In genomic region chr1:42927274-42927841, GRCh38 we compare ENCODE assay signal across 16 cellular contexts. TPM values are rescaled to one million over a fixed set of nuclear protein-coding genes. Genes with fewer than 3 reads are reported as not detected.
A peak's percentile ranks its signal among the peaks of the same experiment; 100 is the strongest.
DNase-seq lines count a peak whose midpoint lies in the region; ATAC-seq, FAIRE-seq and TF ChIP-seq lines count a peak whose summit lies in the region.
"Had no signal": no experiment of that assay in that cellular context is flagged by ENCODE, and none has a peak within 500 bp of the region (broad histone marks: within the 10 kb centered on the region; RNA-seq: fewer than 3 reads in every experiment).

No MANE protein-coding gene starts in this region.

- no peaks in the 10 kb centered on the region for H3K27me3 ChIP-seq in stomach
- H3K27me3 ChIP-seq: ascending aorta had no signal

- H3K9me3 Mint-ChIP-seq in natural killer cell = no peaks in the 10 kb centered on the region
- no peaks in the 10 kb centered on the region for H3K9me3 Mint-ChIP-seq in natural killer cell treated with Interleukin-12 subunit alpha and Interleukin-12 subunit beta and Interleukin-15 and Interleukin-18, amount 100 ng/mL, for 72 hours
- H3K9me3 Mint-ChIP-seq in WTC11 = no peaks in the 10 kb centered on the region
- no peaks in the 10 kb centered on the region for H3K9me3 Mint-ChIP-seq in memory B cell
- H3K9me3 Mint-ChIP-seq in glutamatergic neuron (ENCODE audit: unreplicated experiment) = peaks cover 5% of the 10 kb centered on the region

- H3K27ac ChIP-seq in stomach = no peak overlapping the region
- H3K27ac ChIP-seq: ascending aorta had no signal

- H3K4me1 ChIP-seq in stomach = peaks cover 28 to 44% (median 36%) of the 10 kb centered on the region in 4 donors

- H3K36me3 ChIP-seq in stomach = peaks cover 31 to 49% (median 47%) of the 10 kb centered on the region in 4 donors

- H3K27me3 Mint-ChIP-seq in natural killer cell (ENCODE audit: low read depth in 2 of 2) (no peaks in the 10 kb centered on the region), WTC11 (ENCODE audit: low read depth) (no peaks in the 10 kb centered on the region), memory B cell (no peaks in the 10 kb centered on the region), glutamatergic neuron (ENCODE audit: unreplicated experiment) (peaks cover 15% of the 10 kb centered on the region)
- no peaks in the 10 kb centered on the region for H3K27me3 Mint-ChIP-seq in natural killer cell treated with Interleukin-12 subunit alpha and Interleukin-12 subunit beta and Interleukin-15 and Interleukin-18, amount 100 ng/mL, for 72 hours

- 95 to 98% (median 96%) methylated on average over 7 to 8 of the region's 8 CpGs for WGBS in stomach, 5 donors

- H3K4me1 Mint-ChIP-seq in natural killer cell (peaks cover 71 to 78% of the 10 kb centered on the region in 2 donors), WTC11 (peaks cover 66% of the 10 kb centered on the region), memory B cell (peaks cover 44% of the 10 kb centered on the region), glutamatergic neuron (ENCODE audit: low read depth, unreplicated experiment) (peaks cover 12% of the 10 kb centered on the region)
- H3K4me1 Mint-ChIP-seq in natural killer cell treated with Interleukin-12 subunit alpha and Interleukin-12 subunit beta and Interleukin-15 and Interleukin-18, amount 100 ng/mL, for 72 hours (ENCODE audit: low read depth in 2 of 2) = peaks cover 60 to 76% of the 10 kb centered on the region in 2 donors

- POLR2A ChIA-PET in WTC11 (lab: Charles Lee) = no interaction called here

- intact Hi-C loops in natural killer cell (cut with micrococcal nuclease) (no loop called here), stomach (cut with DNase I; ENCODE audit: low total_unique reads) (no loop called here)

- ATAC-seq in natural killer cell (no peak), WTC11 (no peak), memory B cell (ENCODE audit: low read depth) (no peak)
- no peak for ATAC-seq in natural killer cell treated with Interleukin-12 subunit alpha and Interleukin-12 subunit beta and Interleukin-15 and Interleukin-18, amount 100 ng/mL, for 72 hours

- CTCF ChIA-PET in WTC11 (lab: Charles Lee) = interaction anchor here (1.0 to 1.8 kb wide), 3 partner anchors 14 to 146 kb away, joined by 3 to 8 read pairs (median 3); no protein-coding TSS in a partner anchor

- TF ChIP-seq POLR2A in stomach (IDR thresholded peaks at IDR 0.05) = no peak

- peak; percentile 13 for FAIRE-seq in urothelium cell line (lab: Jason Lieb, UNC)
- FAIRE-seq: kidney had no signal

- no peaks in the 10 kb centered on the region for H3K9me3 ChIP-seq in stomach
- H3K9me3 ChIP-seq: ascending aorta had no signal

- H3K36me3 Mint-ChIP-seq in natural killer cell = peaks cover 8% of the 10 kb centered on the region
- peaks cover 29% of the 10 kb centered on the region for H3K36me3 Mint-ChIP-seq in natural killer cell treated with Interleukin-12 subunit alpha and Interleukin-12 subunit beta and Interleukin-15 and Interleukin-18, amount 100 ng/mL, for 72 hours
- peaks cover 55% of the 10 kb centered on the region for H3K36me3 Mint-ChIP-seq in WTC11
- H3K36me3 Mint-ChIP-seq in memory B cell = peaks cover 29% of the 10 kb centered on the region
- peaks cover 6% of the 10 kb centered on the region for H3K36me3 Mint-ChIP-seq in glutamatergic neuron (ENCODE audit: unreplicated experiment)

- DNase-seq in natural killer cell (no peak), WTC11 (ENCODE audit: low spot score) (no peak), memory B cell (ENCODE audit: low spot score in 2 of 2) (no peak), urothelium cell line (ENCODE audit: low spot score) (no peak), glutamatergic neuron (no peak), NCI-H128 (lab: John Stamatoyannopoulos, UW; ENCODE audit: unreplicated experiment) (no peak), stomach (no peak)
- DNase-seq in natural killer cell treated with Interleukin-12 subunit alpha and Interleukin-12 subunit beta and Interleukin-15 and Interleukin-18, amount 100 ng/mL, for 72 hours (ENCODE audit: low spot score) = no peak
- DNase-seq: activated CD4-positive, alpha-beta T cell treated with anti-CD3 and anti-CD28 coated beads for 4 hours; AML-193; cortex of kidney; kidney; NCI-H1436 treated with DMSO at 0.1 percent for 48 hours; NCI-H345; SHP77 had no signal

- TF ChIP-seq EP300 in stomach (IDR thresholded peaks at IDR 0.05) = no peak

- H3K4me3 Mint-ChIP-seq in natural killer cell = no peak overlapping the region
- no peak overlapping the region for H3K4me3 Mint-ChIP-seq in natural killer cell treated with Interleukin-12 subunit alpha and Interleukin-12 subunit beta and Interleukin-15 and Interleukin-18, amount 100 ng/mL, for 72 hours
- no peak overlapping the region for H3K4me3 Mint-ChIP-seq in WTC11
- no peak overlapping the region for H3K4me3 Mint-ChIP-seq in memory B cell
- H3K4me3 Mint-ChIP-seq in glutamatergic neuron (ENCODE audit: unreplicated experiment) = no peak overlapping the region

- H3K27ac Mint-ChIP-seq in natural killer cell = peak overlapping the region; percentile 27 to 61
- H3K27ac Mint-ChIP-seq in natural killer cell treated with Interleukin-12 subunit alpha and Interleukin-12 subunit beta and Interleukin-15 and Interleukin-18, amount 100 ng/mL, for 72 hours = no peak overlapping the region
- peak overlapping the region; percentile 83 for H3K27ac Mint-ChIP-seq in WTC11
- peak overlapping the region; percentile 72 for H3K27ac Mint-ChIP-seq in memory B cell
- H3K27ac Mint-ChIP-seq in glutamatergic neuron (ENCODE audit: unreplicated experiment) = no peak overlapping the region

- no peak for TF ChIP-seq CTCF in natural killer cell (IDR thresholded peaks at IDR 0.05)
- TF ChIP-seq CTCF in WTC11 (IDR thresholded peaks at IDR 0.05) = no peak
- no peak for TF ChIP-seq CTCF in glutamatergic neuron (IDR thresholded peaks at IDR 0.05; ENCODE audit: partially characterized antibody, unreplicated experiment)
- TF ChIP-seq CTCF in stomach (IDR thresholded peaks at IDR 0.05) = no peak

- no peak overlapping the region for H3K4me3 ChIP-seq in stomach
- H3K4me3 ChIP-seq: ascending aorta had no signal

TF ChIP-seq in WTC11, 78 proteins besides CTCF, POLR2A, EP300 and RAD21 (continues in another document):
- no peak for TF ChIP-seq RORB (CRISPR knock-in tag; IDR thresholded peaks at IDR 0.05)
- no peak for TF ChIP-seq CREB1 (CRISPR knock-in tag; IDR thresholded peaks at IDR 0.05)
- TF ChIP-seq, protein P1, sequence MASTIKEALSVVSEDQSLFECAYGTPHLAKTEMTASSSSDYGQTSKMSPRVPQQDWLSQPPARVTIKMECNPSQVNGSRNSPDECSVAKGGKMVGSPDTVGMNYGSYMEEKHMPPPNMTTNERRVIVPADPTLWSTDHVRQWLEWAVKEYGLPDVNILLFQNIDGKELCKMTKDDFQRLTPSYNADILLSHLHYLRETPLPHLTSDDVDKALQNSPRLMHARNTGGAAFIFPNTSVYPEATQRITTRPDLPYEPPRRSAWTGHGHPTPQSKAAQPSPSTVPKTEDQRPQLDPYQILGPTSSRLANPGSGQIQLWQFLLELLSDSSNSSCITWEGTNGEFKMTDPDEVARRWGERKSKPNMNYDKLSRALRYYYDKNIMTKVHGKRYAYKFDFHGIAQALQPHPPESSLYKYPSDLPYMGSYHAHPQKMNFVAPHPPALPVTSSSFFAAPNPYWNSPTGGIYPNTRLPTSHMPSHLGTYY (CRISPR knock-in tag; IDR thresholded peaks at IDR 0.05) = no peak
- TF ChIP-seq NR1H2 (CRISPR knock-in tag; IDR thresholded peaks at IDR 0.05) = no peak
- TF ChIP-seq, protein P2, sequence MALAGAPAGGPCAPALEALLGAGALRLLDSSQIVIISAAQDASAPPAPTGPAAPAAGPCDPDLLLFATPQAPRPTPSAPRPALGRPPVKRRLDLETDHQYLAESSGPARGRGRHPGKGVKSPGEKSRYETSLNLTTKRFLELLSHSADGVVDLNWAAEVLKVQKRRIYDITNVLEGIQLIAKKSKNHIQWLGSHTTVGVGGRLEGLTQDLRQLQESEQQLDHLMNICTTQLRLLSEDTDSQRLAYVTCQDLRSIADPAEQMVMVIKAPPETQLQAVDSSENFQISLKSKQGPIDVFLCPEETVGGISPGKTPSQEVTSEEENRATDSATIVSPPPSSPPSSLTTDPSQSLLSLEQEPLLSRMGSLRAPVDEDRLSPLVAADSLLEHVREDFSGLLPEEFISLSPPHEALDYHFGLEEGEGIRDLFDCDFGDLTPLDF (CRISPR knock-in tag; IDR thresholded peaks at IDR 0.05) = no peak
- TF ChIP-seq, protein P3, sequence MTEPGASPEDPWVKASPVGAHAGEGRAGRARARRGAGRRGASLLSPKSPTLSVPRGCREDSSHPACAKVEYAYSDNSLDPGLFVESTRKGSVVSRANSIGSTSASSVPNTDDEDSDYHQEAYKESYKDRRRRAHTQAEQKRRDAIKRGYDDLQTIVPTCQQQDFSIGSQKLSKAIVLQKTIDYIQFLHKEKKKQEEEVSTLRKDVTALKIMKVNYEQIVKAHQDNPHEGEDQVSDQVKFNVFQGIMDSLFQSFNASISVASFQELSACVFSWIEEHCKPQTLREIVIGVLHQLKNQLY (CRISPR knock-in tag; IDR thresholded peaks at IDR 0.05) = no peak
- TF ChIP-seq GABPB1 (CRISPR knock-in tag; IDR thresholded peaks at IDR 0.05) = no peak
- no peak for TF ChIP-seq FOXP4 (CRISPR knock-in tag; IDR thresholded peaks at IDR 0.05)
- no peak for TF ChIP-seq TP53 (CRISPR knock-in tag; IDR thresholded peaks at IDR 0.05)
- no peak for TF ChIP-seq ZNF416 (CRISPR knock-in tag; IDR thresholded peaks at IDR 0.05)

RNA-seq across cellular contexts. Expression of gene SLC2A1, which starts 31.3 kb away (rescaled TPM):
- total RNA-seq in natural killer cell (100 to 1,000 TPM in 1 of 3 donors, 10 to 100 TPM in 2; 94.7 to 143 (median 95.1) TPM), WTC11 (2021) (215 to 415 TPM (median 396 TPM) in 3 replicates), glutamatergic neuron (ENCODE audit: unreplicated experiment) (25.0 TPM), stomach (10 to 100 TPM in 3 of 5 donors, 1 to 10 TPM in 2; 1.2 to 32.5 (median 28.1) TPM)
- total RNA-seq in natural killer cell treated with Interleukin-12 subunit alpha and Interleukin-12 subunit beta and Interleukin-15 and Interleukin-18, amount 100 ng/mL, for 72 hours = 100 to 1,000 TPM; 105 to 131 TPM
- 10 to 100 TPM in 1 of 3 donors, 1 to 10 TPM in 2; 4.3 to 39.8 (median 8.4) TPM for polyA plus RNA-seq in stomach

Comparison
In these comparisons a context has a peak if more than half of its experiments do, and no peak if none do; other contexts are left out.
1. H3K27ac Mint-ChIP-seq: peak in natural killer cell (2 of 2), WTC11 (single experiment) and memory B cell (single experiment); none in natural killer cell treated with Interleukin-12 subunit alpha and Interleukin-12 subunit beta and Interleukin-15 and Interleukin-18, amount 100 ng/mL, for 72 hours (0 of 2) and glutamatergic neuron (single experiment).